Comparison of ENCODE assay signal across 37 cellular contexts in genomic region chr17:50527949-50528474, GRCh38. TPM values are rescaled to one million over a fixed set of nuclear protein-coding genes. Genes with fewer than 3 reads are reported as not detected.
"Had no signal": no experiment of that assay in that cellular context is flagged by ENCODE, and none has a peak within 500 bp of the region (broad histone marks: within the 10 kb centered on the region; RNA-seq: fewer than 3 reads in every experiment).

No MANE protein-coding gene starts in this region.

- H3K9me3 ChIP-seq: adrenal gland, body of pancreas, esophagus squamous epithelium, gastroesophageal sphincter had no signal

- H3K27me3 ChIP-seq: adrenal gland, body of pancreas had no signal

- H3K4me3 ChIP-seq: adrenal gland, body of pancreas, esophagus squamous epithelium, gastroesophageal sphincter had no signal

- FAIRE-seq: colon, endometrium, endothelial cell of umbilical vein had no signal

- DNase-seq: activated B cell treated with CpG ODN at 0.5 μM for 24 hours; activated CD4-positive, alpha-beta memory T cell treated with anti-CD3 and anti-CD28 coated beads for 36 hours; activated CD4-positive, alpha-beta T cell treated with anti-CD3 and anti-CD28 coated beads, Interleukin-2, amount 10 ng/mL, durations not matched to agents 24 days and 14 days; activated CD8-positive, alpha-beta memory T cell treated with anti-CD3 and anti-CD28 coated beads, Interleukin-2, amount 10 ng/mL, durations not matched to agents 7 days and 5 days; activated CD8-positive, alpha-beta memory T cell treated with anti-CD3 and anti-CD28 coated beads, Interleukin-2, amount 50 U/mL, for 4 hours; activated CD8-positive, alpha-beta T cell treated with anti-CD3 and anti-CD28 coated beads, Interleukin-2, amount 10 ng/mL, durations not matched to agents 7 days and 5 days; activated effector memory CD4-positive, alpha-beta T cell treated with anti-CD3 and anti-CD28 coated beads, Interleukin-2, amount 50 U/mL, for 16 hours; activated naive CD4-positive, alpha-beta T cell treated with anti-CD3 and anti-CD28 coated beads for 36 hours; activated naive CD8-positive, alpha-beta T cell treated with anti-CD3 and anti-CD28 coated beads for 36 hours; activated naive CD8-positive, alpha-beta T cell treated with anti-CD3 and anti-CD28 coated beads, Interleukin-2, amount 50 U/mL, for 24 hours; activated T-cell treated with anti-CD3 and anti-CD28 coated beads, Interleukin-2, amount 50 U/mL, for 1 hour; activated T-cell treated with anti-CD3 and anti-CD28 coated beads, Interleukin-2, amount 50 U/mL, for 48 hours; adrenal gland; amygdala; aorta; body of pancreas; cortex of kidney; effector CD8-positive, alpha-beta T cell; esophagus squamous epithelium; foreskin melanocyte; T-helper 1 cell; T-helper 17 cell; T1000; WERI-Rb-1 had no signal

- H3K27ac ChIP-seq: adrenal gland, body of pancreas, epithelial cell of prostate, esophagus squamous epithelium, gastroesophageal sphincter, WERI-Rb-1 had no signal

- H3K36me3 ChIP-seq: adrenal gland, esophagus squamous epithelium, gastroesophageal sphincter, WERI-Rb-1 had no signal

- ATAC-seq: activated CD4-positive, CD25-positive, alpha-beta regulatory T cell treated with anti-CD3 and anti-CD28 coated beads, Interleukin-2, amount 50 U/mL, for 24 hours; activated CD8-positive, alpha-beta memory T cell treated with anti-CD3 and anti-CD28 coated beads, Interleukin-2, amount 10 ng/mL, durations not matched to agents 7 days and 5 days; activated CD8-positive, alpha-beta T cell treated with anti-CD3 and anti-CD28 coated beads, Interleukin-2, amount 10 ng/mL, durations not matched to agents 7 days and 5 days; activated naive CD8-positive, alpha-beta T cell treated with anti-CD3 and anti-CD28 coated beads, Interleukin-2, amount 50 U/mL, for 24 hours; body of pancreas; gastroesophageal sphincter; T-helper 17 cell had no signal

RNA-seq across cellular contexts. Expression of gene EPN3, which starts 4.5 kb away (rescaled TPM):
- total RNA-seq: activated B cell treated with CpG ODN at 0.5 μM for 24 hours; activated CD4-positive, alpha-beta memory T cell treated with anti-CD3 and anti-CD28 coated beads for 36 hours; activated CD4-positive, alpha-beta T cell treated with anti-CD3 and anti-CD28 coated beads, Interleukin-2, amount 10 ng/mL, durations not matched to agents 24 days and 14 days; activated CD8-positive, alpha-beta memory T cell treated with anti-CD3 and anti-CD28 coated beads for 36 hours; activated CD8-positive, alpha-beta memory T cell treated with anti-CD3 and anti-CD28 coated beads, Interleukin-2, amount 10 ng/mL, durations not matched to agents 7 days and 5 days; activated CD8-positive, alpha-beta T cell treated with anti-CD3 and anti-CD28 coated beads, Interleukin-2, amount 10 ng/mL, durations not matched to agents 7 days and 5 days; activated naive CD4-positive, alpha-beta T cell treated with anti-CD3 and anti-CD28 coated beads for 36 hours; activated naive CD8-positive, alpha-beta T cell treated with anti-CD3 and anti-CD28 coated beads for 36 hours; activated T-helper 1 cell treated with anti-CD3 and anti-CD28 coated beads, Interleukin-12 subunit alpha, Interleukin-12 subunit beta, Interleukin-2, Interleukin-4 antibody, amounts not matched to agents 30 ng/mL and 10 ng/mL and 1 ng/mL, durations not matched to agents 14 hours and 24 hours and 36 hours; activated T-helper 2 cell treated with anti-CD3 and anti-CD28 coated beads, Interferon-gamma antibody, Interleukin-2, Interleukin-4, amounts not matched to agents 10 μg/mL and 5 μg/mL and 100 μg/mL, durations not matched to agents 14 hours and 24 hours and 36 hours; aorta; chondrocyte; endothelial cell of umbilical vein; fibroblast of lung; T-helper 17 cell had no signal
- polyA plus RNA-seq: endothelial cell of umbilical vein, fibroblast of lung had no signal

RNA-seq across cellular contexts. Expression of gene CACNA1G, which starts 32.5 kb away (rescaled TPM):
- total RNA-seq: activated CD8-positive, alpha-beta memory T cell treated with anti-CD3 and anti-CD28 coated beads, Interleukin-2, amount 10 ng/mL, durations not matched to agents 7 days and 5 days; activated CD8-positive, alpha-beta T cell treated with anti-CD3 and anti-CD28 coated beads, Interleukin-2, amount 10 ng/mL, durations not matched to agents 7 days and 5 days; activated T-helper 2 cell treated with anti-CD3 and anti-CD28 coated beads, Interferon-gamma antibody, Interleukin-2, Interleukin-4, amounts not matched to agents 10 μg/mL and 5 μg/mL and 100 μg/mL, durations not matched to agents 14 hours and 24 hours and 36 hours; dermis microvascular lymphatic vessel endothelial cell; endothelial cell of umbilical vein; glomerular endothelial cell had no signal
- polyA plus RNA-seq: aorta, endothelial cell of umbilical vein had no signal
